In genomic region chr1:185156321-185156853, GRCh38 we compare ENCODE assay signal across 7 cellular contexts. TPM values are rescaled to one million over a fixed set of nuclear protein-coding genes. Genes with fewer than 3 reads are reported as not detected.
DNase-seq lines count a peak whose midpoint lies in the region; ATAC-seq, FAIRE-seq and TF ChIP-seq lines count a peak whose summit lies in the region.

No MANE protein-coding gene starts in this region.

- H3K27ac Mint-ChIP-seq in activated T-cell treated with anti-CD3 and anti-CD28 coated beads, Interleukin-2, amount 50 U/mL, for 72 hours, result peak overlapping the region; percentile 95

- no peaks in the 10 kb centered on the region for H3K27me3 ChIP-seq in left ventricle myocardium inferior (ENCODE audit: low read depth)

- peaks cover 0 to 3% of the 10 kb centered on the region in 2 donors for H3K36me3 Mint-ChIP-seq in activated T-cell treated with anti-CD3 and anti-CD28 coated beads, Interleukin-2, amount 50 U/mL, for 72 hours (ENCODE audit: insufficient read depth in 2 of 2)

- ATAC-seq in GM18499 (IDR thresholded peaks at IDR 0.05; ENCODE audit: insufficient read depth, unreplicated experiment) (peak; percentile 4), GM21515 (IDR thresholded peaks at IDR 0.05; ENCODE audit: unreplicated experiment) (peak; percentile 24)
- peak; percentile 36 to 41 for ATAC-seq in activated T-cell treated with anti-CD3 and anti-CD28 coated beads, Interleukin-2, amount 50 U/mL, for 72 hours (replicated peaks in 1 of 2)

- peaks cover 5% of the 10 kb centered on the region for H3K36me3 ChIP-seq in left ventricle myocardium inferior

- peaks cover 66% of the 10 kb centered on the region for H3K4me1 ChIP-seq in left ventricle myocardium inferior

- no peaks in the 10 kb centered on the region for H3K9me3 ChIP-seq in left ventricle myocardium inferior (replicated peaks)

- H3K4me3 ChIP-seq in left ventricle myocardium inferior, result peak overlapping the region; percentile 79

- peak overlapping the region; percentile 98 to 100 for H3K4me3 Mint-ChIP-seq in activated T-cell treated with anti-CD3 and anti-CD28 coated beads, Interleukin-2, amount 50 U/mL, for 72 hours

- peak overlapping the region; percentile 98 for H3K27ac ChIP-seq in left ventricle myocardium inferior (replicated peaks)

- no peaks in the 10 kb centered on the region for H3K9me3 Mint-ChIP-seq in activated T-cell treated with anti-CD3 and anti-CD28 coated beads, Interleukin-2, amount 50 U/mL, for 72 hours

- intact Hi-C loops in left ventricle myocardium inferior (cut with micrococcal nuclease), result no loop called here

- no peaks in the 10 kb centered on the region for H3K27me3 Mint-ChIP-seq in activated T-cell treated with anti-CD3 and anti-CD28 coated beads, Interleukin-2, amount 50 U/mL, for 72 hours (ENCODE audit: low read depth)

- peaks cover 58% of the 10 kb centered on the region for H3K4me1 Mint-ChIP-seq in activated T-cell treated with anti-CD3 and anti-CD28 coated beads, Interleukin-2, amount 50 U/mL, for 72 hours (ENCODE audit: low read depth)

- peak; percentile 9 for DNase-seq in HTR-8/SVneo (ENCODE audit: insufficient read length, low spot score)
- no peak for DNase-seq in activated T-cell treated with anti-CD3 and anti-CD28 coated beads, Interleukin-2, amount 50 U/mL, for 72 hours
- no peak for DNase-seq in left ventricle myocardium inferior
- peak; percentile 94 for DNase-seq in retina
- DNase-seq in dedifferentiated amniotic fluid mesenchymal stem cell (ENCODE audit: extremely low spot score), result no peak

- no peak for FAIRE-seq in HTR-8/SVneo (lab: Jason Lieb, UNC)

- no peak for TF ChIP-seq CTCF in left ventricle myocardium inferior (IDR thresholded peaks at IDR 0.05; ENCODE audit: borderline replicate concordance)

RNA-seq across cellular contexts. Expression of gene TRMT1L, which starts 0.4 kb away (rescaled TPM):
- total RNA-seq in activated T-cell treated with anti-CD3 and anti-CD28 coated beads, Interleukin-2, amount 50 U/mL, for 72 hours, result 10 to 100 TPM; 19.7 to 26.3 TPM
- 26.1 TPM for total RNA-seq in left ventricle myocardium inferior

RNA-seq across cellular contexts. Expression of gene SWT1, which starts 0.6 kb away (rescaled TPM):
- total RNA-seq in activated T-cell treated with anti-CD3 and anti-CD28 coated beads, Interleukin-2, amount 50 U/mL, for 72 hours, result 1 to 10 TPM; 5.9 to 6.1 TPM
- 7.4 TPM for total RNA-seq in left ventricle myocardium inferior

Comparison
In these comparisons a context has a peak if more than half of its experiments do, and no peak if none do; other contexts are left out.
1. DNase-seq: peak in HTR-8/SVneo (single experiment) and retina (single experiment); none in activated T-cell treated with anti-CD3 and anti-CD28 coated beads, Interleukin-2, amount 50 U/mL, for 72 hours (0 of 2), left ventricle myocardium inferior (single experiment) and dedifferentiated amniotic fluid mesenchymal stem cell (single experiment).
2. Peak in every context shown above with its lines, with median percentiles within 50 percentile points of each other: ATAC-seq.